In genomic region chr14:94485944-94486841, GRCh38 we compare ENCODE assay signal across 8 cellular contexts. TPM values are rescaled to one million over a fixed set of nuclear protein-coding genes. Genes with fewer than 3 reads are reported as not detected.
DNase-seq lines count a peak whose midpoint lies in the region; ATAC-seq, FAIRE-seq and TF ChIP-seq lines count a peak whose summit lies in the region.

No MANE protein-coding gene starts in this region.

- 0 out of 2 replicates have a peak overlapping the region, but pooled peaks have one; percentile 19 for H2AFZ ChIP-seq in MM.1S (ENCODE audit: low read length)

- no peak overlapping the region for H3K4me3 ChIP-seq in MM.1S (ENCODE audit: low read length)
- H3K4me3 ChIP-seq in left lung, result no peak overlapping the region

- H3K27ac ChIP-seq in MM.1S (ENCODE audit: low read length) (no peak overlapping the region), left lung (no peak overlapping the region)

- ATAC-seq in left lung (peak; percentile 97), HG03097 (IDR thresholded peaks at IDR 0.05; ENCODE audit: low FRiP score, unreplicated experiment) (no peak)

- no peaks in the 10 kb centered on the region for H3K27me3 ChIP-seq in MM.1S (replicated peaks; ENCODE audit: insufficient read depth, low read length)
- peaks cover 0 to 26% of the 10 kb centered on the region in 2 donors for H3K27me3 ChIP-seq in left lung

- H3K4me1 ChIP-seq in MM.1S (ENCODE audit: low read length) (no peaks in the 10 kb centered on the region), left lung (peaks cover 0 to 2% of the 10 kb centered on the region in 2 donors)

- 0 out of 2 replicates have a peak overlapping the region, but pooled peaks have one; percentile 21 for H3K4me2 ChIP-seq in MM.1S (ENCODE audit: low read depth, low read length)

- TF ChIP-seq CTCF in MM.1S (IDR thresholded peaks at IDR 0.05; ENCODE audit: low read length) (peak; percentile 82), left lung (IDR thresholded peaks at IDR 0.05) (peak; percentile 93 to 99)

- intact Hi-C loops in left lung (cut with DNase I), result loop anchor here in 1 of 2 donors (10.0 kb wide), 1 partner anchor 131 kb away; no protein-coding TSS in a partner anchor

- H3K9me3 ChIP-seq in MM.1S (replicated peaks; ENCODE audit: insufficient read depth, low read length) (no peaks in the 10 kb centered on the region), left lung (no peaks in the 10 kb centered on the region)

- H4K20me1 ChIP-seq in MM.1S (ENCODE audit: insufficient read depth, low read length), result no peaks in the 10 kb centered on the region

- no peaks in the 10 kb centered on the region for H3K9me2 ChIP-seq in MM.1S (replicated peaks; ENCODE audit: insufficient read depth, low read length)

- peak; percentile 47 for FAIRE-seq in GM18507 (lab: Jason Lieb, UNC)

- H3F3A ChIP-seq in MM.1S (ENCODE audit: insufficient read depth, low read length), result no peaks in the 10 kb centered on the region

- H3K9ac ChIP-seq in MM.1S (ENCODE audit: low read length), result no peak overlapping the region

- DNase-seq in AG08396 (ENCODE audit: low spot score), result peak; percentile 82
- peak; percentile 36 for DNase-seq in GM18507 (ENCODE audit: extremely low spot score, insufficient read length, low read depth)
- DNase-seq in MM.1S, result no peak
- DNase-seq in activated CD4-positive, CD25-positive, alpha-beta regulatory T cell treated with anti-CD3 and anti-CD28 coated beads, Interleukin-2, amount 50 U/mL, for 72 hours, result peak; percentile 59
- peak; percentile 52 for DNase-seq in dedifferentiated amniotic fluid mesenchymal stem cell (ENCODE audit: extremely low spot score)
- peak in 1 of 2 donors; percentile 92 for DNase-seq in left lung
- peak in 2 of 3 experiments; percentile 15 to 32 for DNase-seq in stimulated activated CD4-positive, alpha-beta T cell treated with anti-CD3 and anti-CD28 coated beads, TNF-alpha, amount 100 ng/mL, for 24 hours (ENCODE audit: low read depth in 3 of 3)

- no peaks in the 10 kb centered on the region for H3K36me3 ChIP-seq in MM.1S (replicated peaks; ENCODE audit: insufficient read depth, low read length)
- H3K36me3 ChIP-seq in left lung, result no peaks in the 10 kb centered on the region

- no peaks in the 10 kb centered on the region for H3K79me2 ChIP-seq in MM.1S (ENCODE audit: low read length)

RNA-seq across cellular contexts. Expression of gene SERPINA9, which starts 10.2 kb away (rescaled TPM):
- total RNA-seq in left lung, result not detected

RNA-seq across cellular contexts. Expression of gene SERPINA12, which starts 23.1 kb away (rescaled TPM):
- total RNA-seq in left lung, result not detected

RNA-seq across cellular contexts. Expression of gene SERPINA11, which starts 33.6 kb away (rescaled TPM):
- not detected for total RNA-seq in left lung
